In the genomic region with DNA sequence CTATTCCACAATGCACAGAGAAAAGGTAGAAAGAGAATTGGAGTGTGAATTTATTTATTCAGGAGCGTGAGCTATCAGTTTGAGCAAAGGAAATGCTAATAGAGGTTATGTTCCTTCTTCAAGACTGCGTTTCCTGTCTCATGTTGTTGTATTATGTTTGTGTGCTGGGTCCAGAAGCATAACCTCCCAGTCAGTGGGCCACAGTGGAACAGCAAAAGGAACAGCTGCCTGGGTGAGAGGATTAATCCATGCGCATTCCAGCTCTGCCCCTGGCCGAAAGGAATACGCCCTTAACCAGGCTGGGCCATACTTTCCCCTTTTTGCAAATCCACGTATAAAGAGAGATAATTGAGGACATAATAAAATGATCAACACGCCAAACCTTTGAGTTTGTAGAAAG, we compare ENCODE assay signal across 37 cellular contexts. TPM values are rescaled to one million over a fixed set of nuclear protein-coding genes. Genes with fewer than 3 reads are reported as not detected.
"Had no signal": no experiment of that assay in that cellular context is flagged by ENCODE, and none has a peak within 500 bp of the region (broad histone marks: within the 10 kb centered on the region; RNA-seq: fewer than 3 reads in every experiment).

No MANE protein-coding gene starts in this region.

- H3K9me3 ChIP-seq: colonic mucosa, gastroesophageal sphincter, right atrium auricular region, testis, transverse colon had no signal

- ATAC-seq: activated CD8-positive, alpha-beta T cell treated with anti-CD3 and anti-CD28 coated beads for 36 hours; activated naive CD4-positive, alpha-beta T cell treated with anti-CD3 and anti-CD28 coated beads, Interleukin-2, amount 50 U/mL, for 72 hours; activated T-cell treated with anti-CD3 and anti-CD28 coated beads, Interleukin-2, amount 50 U/mL, for 4 hours; effector memory CD8-positive, alpha-beta T cell; gastroesophageal sphincter; left cardiac atrium; left ventricle myocardium superior; naive thymus-derived CD4-positive, alpha-beta T cell; stimulated activated naive CD8-positive, alpha-beta T cell treated with anti-CD3 and anti-CD28 coated beads, Interleukin-15, Interleukin-2, amounts not matched to agents 100 U/mL and 50 U/mL, for 24 hours had no signal

- DNase-seq: activated CD4-positive, alpha-beta T cell treated with anti-CD3 and anti-CD28 coated beads, Interleukin-2, amount 10 ng/mL, durations not matched to agents 7 days and 5 days; activated CD4-positive, CD25-positive, alpha-beta regulatory T cell treated with anti-CD3 and anti-CD28 coated beads, Interleukin-2, amount 50 U/mL, for 72 hours; activated CD8-positive, alpha-beta T cell treated with anti-CD3 and anti-CD28 coated beads for 36 hours; activated T-cell treated with anti-CD3 and anti-CD28 coated beads, Interleukin-2, amount 50 U/mL, for 4 hours; cerebellar nuclear complex; colonic mucosa; effector memory CD8-positive, alpha-beta T cell; left cardiac atrium; left ventricle myocardium superior; mammary epithelial cell; naive thymus-derived CD4-positive, alpha-beta T cell; stimulated activated CD4-positive, alpha-beta T cell treated with anti-CD3 and anti-CD28 coated beads, Interleukin-15, amount 100 ng/mL, for 24 hours; stimulated activated CD4-positive, alpha-beta T cell treated with anti-CD3 and anti-CD28 coated beads, Interleukin-2, amount 100 ng/mL, for 24 hours; stimulated activated naive CD8-positive, alpha-beta T cell treated with anti-CD3 and anti-CD28 coated beads, Interleukin-15, Interleukin-2, amounts not matched to agents 100 U/mL and 50 U/mL, for 24 hours; T-helper 9 cell; testis; transverse colon; WERI-Rb-1 had no signal

- H3K4me1 ChIP-seq: colonic mucosa, gastroesophageal sphincter, right atrium auricular region, testis, transverse colon had no signal

- H3K27ac ChIP-seq: cardiac muscle cell, colonic mucosa, gastroesophageal sphincter, hepatocyte, right atrium auricular region, testis, transverse colon, WERI-Rb-1 had no signal

- H3K36me3 ChIP-seq: cardiac muscle cell, colonic mucosa, gastroesophageal sphincter, right atrium auricular region, transverse colon, WERI-Rb-1 had no signal

- H3K4me2 ChIP-seq: hepatocyte had no signal

- H3K36me3 Mint-ChIP-seq: activated naive CD4-positive, alpha-beta T cell treated with anti-CD3 and anti-CD28 coated beads, Interleukin-2, amount 50 U/mL, for 72 hours; naive thymus-derived CD4-positive, alpha-beta T cell had no signal

- H3K79me2 ChIP-seq: hepatocyte had no signal

- H3K27ac Mint-ChIP-seq: activated CD4-positive, alpha-beta T cell treated with anti-CD3 and anti-CD28 coated beads, Interleukin-2, amount 10 ng/mL, durations not matched to agents 7 days and 5 days; activated CD8-positive, alpha-beta T cell treated with anti-CD3 and anti-CD28 coated beads for 36 hours; activated naive CD4-positive, alpha-beta T cell treated with anti-CD3 and anti-CD28 coated beads, Interleukin-2, amount 50 U/mL, for 72 hours; activated T-helper 2 cell treated with anti-CD3 and anti-CD28 coated beads, Interferon-gamma antibody, Interleukin-2, Interleukin-4, amounts not matched to agents 10 μg/mL and 5 μg/mL and 100 μg/mL, durations not matched to agents 14 hours and 24 hours and 36 hours; brain; effector memory CD8-positive, alpha-beta T cell; T-helper 1 cell treated with Interleukin-12 subunit alpha and Interleukin-12 subunit beta and Interleukin-4 antibody, amounts not matched to agents 30 μg/mL and 1 μg/mL, for 36 hours had no signal

- H3K4me3 ChIP-seq: cardiac muscle cell, colonic mucosa, gastroesophageal sphincter, hepatocyte, right atrium auricular region, testis, transverse colon had no signal

- H2AFZ ChIP-seq: hepatocyte had no signal

- H3K27me3 ChIP-seq: cardiac muscle cell, colonic mucosa, gastroesophageal sphincter, hepatocyte, right atrium auricular region, testis, transverse colon had no signal

- FAIRE-seq: endothelial cell of umbilical vein, keratinocyte, TTC549 had no signal

- H3K9me3 Mint-ChIP-seq: activated CD4-positive, alpha-beta T cell treated with anti-CD3 and anti-CD28 coated beads, Interleukin-2, amount 10 ng/mL, durations not matched to agents 7 days and 5 days; activated CD8-positive, alpha-beta T cell treated with anti-CD3 and anti-CD28 coated beads for 36 hours; activated naive CD4-positive, alpha-beta T cell treated with anti-CD3 and anti-CD28 coated beads, Interleukin-2, amount 50 U/mL, for 72 hours; activated T-cell treated with anti-CD3 and anti-CD28 coated beads, Interleukin-2, amount 50 U/mL, for 4 hours; activated T-helper 2 cell treated with anti-CD3 and anti-CD28 coated beads, Interferon-gamma antibody, Interleukin-2, Interleukin-4, amounts not matched to agents 10 μg/mL and 5 μg/mL and 100 μg/mL, durations not matched to agents 14 hours and 24 hours and 36 hours; effector memory CD8-positive, alpha-beta T cell; naive thymus-derived CD4-positive, alpha-beta T cell; T-helper 1 cell treated with Interleukin-12 subunit alpha and Interleukin-12 subunit beta and Interleukin-4 antibody, amounts not matched to agents 30 μg/mL and 1 μg/mL, for 36 hours had no signal

- H3K4me3 Mint-ChIP-seq: activated CD4-positive, alpha-beta T cell treated with anti-CD3 and anti-CD28 coated beads, Interleukin-2, amount 10 ng/mL, durations not matched to agents 7 days and 5 days; activated CD8-positive, alpha-beta T cell treated with anti-CD3 and anti-CD28 coated beads for 36 hours; activated T-cell treated with anti-CD3 and anti-CD28 coated beads, Interleukin-2, amount 50 U/mL, for 4 hours; brain; effector memory CD8-positive, alpha-beta T cell; naive thymus-derived CD4-positive, alpha-beta T cell; T-helper 1 cell treated with Interleukin-12 subunit alpha and Interleukin-12 subunit beta and Interleukin-4 antibody, amounts not matched to agents 30 μg/mL and 1 μg/mL, for 36 hours had no signal

RNA-seq across cellular contexts. Expression of a gene that starts 32.4 kb away (rescaled TPM):
- total RNA-seq: activated CD4-positive, alpha-beta T cell treated with anti-CD3 and anti-CD28 coated beads, Interleukin-2, amount 10 ng/mL, durations not matched to agents 7 days and 5 days; activated CD8-positive, alpha-beta T cell treated with anti-CD3 and anti-CD28 coated beads for 36 hours; activated naive CD4-positive, alpha-beta T cell treated with anti-CD3 and anti-CD28 coated beads, Interleukin-2, amount 50 U/mL, for 72 hours; activated T-cell treated with anti-CD3 and anti-CD28 coated beads, Interleukin-2, amount 50 U/mL, for 4 hours; activated T-helper 2 cell treated with anti-CD3 and anti-CD28 coated beads, Interferon-gamma antibody, Interleukin-2, Interleukin-4, amounts not matched to agents 10 μg/mL and 5 μg/mL and 100 μg/mL, durations not matched to agents 14 hours and 24 hours and 36 hours; cardiac muscle cell; dermis microvascular lymphatic vessel endothelial cell; endothelial cell of umbilical vein; fibroblast of lung; fibroblast of villous mesenchyme; gastroesophageal sphincter; hepatocyte; left cardiac atrium; left ventricle myocardium superior; mammary epithelial cell; mucosa of gallbladder; naive thymus-derived CD4-positive, alpha-beta T cell; omental fat pad; pulmonary artery endothelial cell; right atrium auricular region; transverse colon; urinary bladder had no signal
- polyA plus RNA-seq: cardiac muscle cell; endothelial cell of umbilical vein; esophagus; fibroblast of lung; keratinocyte; mammary epithelial cell; naive thymus-derived CD4-positive, alpha-beta T cell; urinary bladder had no signal
